Comparison of ENCODE assay signal across 8 cellular contexts in genomic region chr1:23524716-23525401, GRCh38. TPM values are rescaled to one million over a fixed set of nuclear protein-coding genes. Genes with fewer than 3 reads are reported as not detected.
DNase-seq lines count a peak whose midpoint lies in the region; ATAC-seq and TF ChIP-seq lines count a peak whose summit lies in the region.

No MANE protein-coding gene starts in this region.

- 37 to 41% methylated on average over 3 to 8 of the region's 9 CpGs for WGBS in upper lobe of left lung, 2 donors
- 43 to 65% methylated on average over 6 to 7 of the region's 9 CpGs for WGBS in thyroid gland, 2 donors

- no peak for TF ChIP-seq CTCF in brain (conservative IDR thresholded peaks at IDR 0.05)
- TF ChIP-seq CTCF in upper lobe of left lung (IDR thresholded peaks at IDR 0.05), result no peak
- no peak for TF ChIP-seq CTCF in thyroid gland (IDR thresholded peaks at IDR 0.05)

- no peaks in the 10 kb centered on the region for H3K9me3 Mint-ChIP-seq in brain

- H3K36me3 Mint-ChIP-seq in brain, result no peaks in the 10 kb centered on the region

- TF ChIP-seq POLR2A in upper lobe of left lung (IDR thresholded peaks at IDR 0.05) (no peak), thyroid gland (IDR thresholded peaks at IDR 0.05) (no peak)

- ATAC-seq in upper lobe of left lung (ENCODE audit: low FRiP score in 2 of 2), result no peak

- no peak overlapping the region for H3K4me3 Mint-ChIP-seq in brain

- H3K4me1 ChIP-seq in upper lobe of left lung, result peaks cover 12 to 48% (median 38%) of the 10 kb centered on the region in 4 donors
- H3K4me1 ChIP-seq in thyroid gland, result peaks cover 0 to 18% of the 10 kb centered on the region in 2 donors

- H3K4me3 ChIP-seq in upper lobe of left lung (no peak overlapping the region), thyroid gland (replicated peaks in 1 of 3) (no peak overlapping the region)

- H3K27me3 Mint-ChIP-seq in brain, result no peaks in the 10 kb centered on the region

- peak overlapping the region in 3 of 4 donors; percentile 34 to 69 (median 56) for H3K27ac ChIP-seq in upper lobe of left lung
- no peak overlapping the region for H3K27ac ChIP-seq in thyroid gland

- no peak for TF ChIP-seq EP300 in upper lobe of left lung (IDR thresholded peaks at IDR 0.05)

- DNase-seq in stimulated activated CD4-positive, alpha-beta T cell treated with anti-CD3 and anti-CD28 coated beads, Interleukin-4, amount 100 ng/mL, for 1 hour, result peak; percentile 18
- DNase-seq in stimulated activated CD4-positive, alpha-beta T cell treated with anti-CD3 and anti-CD28 coated beads, Interleukin-1b, Interleukin-23, amount 100 ng/mL, for 48 hours, result no peak
- peak; percentile 97 for DNase-seq in NCI-H69 (lab: John Stamatoyannopoulos, UW)
- DNase-seq in upper lobe of left lung, result peak in 1 of 2 donors; percentile 28
- DNase-seq in dedifferentiated amniotic fluid mesenchymal stem cell (ENCODE audit: extremely low spot score), result no peak
- DNase-seq in AG20443 (ENCODE audit: low spot score), result no peak
- no peak for DNase-seq in thyroid gland

- H3K36me3 ChIP-seq in upper lobe of left lung, result no peaks in the 10 kb centered on the region
- no peaks in the 10 kb centered on the region for H3K36me3 ChIP-seq in thyroid gland

- intact Hi-C loops in thyroid gland (cut with DNase I), result no loop called here

- H3K27ac Mint-ChIP-seq in brain, result peak overlapping the region in 3 of 5 experiments; percentile 63 to 83 (median 70)

- H3K27me3 ChIP-seq in upper lobe of left lung (no peaks in the 10 kb centered on the region), thyroid gland (no peaks in the 10 kb centered on the region)

- no peaks in the 10 kb centered on the region for H3K9me3 ChIP-seq in upper lobe of left lung
- no peaks in the 10 kb centered on the region for H3K9me3 ChIP-seq in thyroid gland

- peaks cover 47% of the 10 kb centered on the region for H3K4me1 Mint-ChIP-seq in brain

RNA-seq across cellular contexts. Expression of gene E2F2, which starts 6.2 kb away (rescaled TPM):
- 10.2 TPM for polyA plus RNA-seq in brain (ENCODE audit: insufficient read depth, low read depth, low replicate concordance)
- total RNA-seq in upper lobe of left lung (1 to 10 TPM in 5 of 6 donors, under 1 TPM in 1; 0.69 to 1.9 (median 1.1) TPM), thyroid gland (under 1 TPM in 3 of 4 donors, not detected in 1; 0.10 to 0.27 (median 0.17) TPM)

RNA-seq across cellular contexts. Expression of gene ID3, which starts 34.4 kb away (rescaled TPM):
- 60.1 TPM for polyA plus RNA-seq in brain (ENCODE audit: insufficient read depth, low read depth, low replicate concordance)
- 100 to 1,000 TPM in 4 of 6 donors, 10 to 100 TPM in 2; 75.4 to 269 (median 135) TPM for total RNA-seq in upper lobe of left lung
- 100 to 1,000 TPM; 279 to 388 (median 343) TPM for total RNA-seq in thyroid gland

RNA-seq across cellular contexts. Expression of gene ASAP3, which starts 40.9 kb away (rescaled TPM):
- polyA plus RNA-seq in brain (ENCODE audit: insufficient read depth, low read depth, low replicate concordance), result 7.9 TPM
- total RNA-seq in upper lobe of left lung (10 to 100 TPM; 29.5 to 47.2 (median 41.8) TPM), thyroid gland (10 to 100 TPM; 69.3 to 75.7 (median 73.6) TPM)

Comparison
In these comparisons a context has a peak if more than half of its experiments do, and no peak if none do; other contexts are left out.
1. DNase-seq: peak in stimulated activated CD4-positive, alpha-beta T cell treated with anti-CD3 and anti-CD28 coated beads, Interleukin-4, amount 100 ng/mL, for 1 hour (single experiment) and NCI-H69 (single experiment); none in stimulated activated CD4-positive, alpha-beta T cell treated with anti-CD3 and anti-CD28 coated beads, Interleukin-1b, Interleukin-23, amount 100 ng/mL, for 48 hours (single experiment), dedifferentiated amniotic fluid mesenchymal stem cell (single experiment), AG20443 (single experiment) and thyroid gland (0 of 2).
2. H3K27ac ChIP-seq: peak in upper lobe of left lung (3 of 4); none in thyroid gland (0 of 3).